8 cellular contexts compared by ENCODE assay signal in genomic region chr17:45277216-45277849, GRCh38. TPM values are rescaled to one million over a fixed set of nuclear protein-coding genes. Genes with fewer than 3 reads are reported as not detected.
DNase-seq lines count a peak whose midpoint lies in the region; ATAC-seq, FAIRE-seq and TF ChIP-seq lines count a peak whose summit lies in the region.

No MANE protein-coding gene starts in this region.

- ATAC-seq in left cardiac atrium (peak; percentile 75 to 85), GM21447 (IDR thresholded peaks at IDR 0.05; ENCODE audit: unreplicated experiment) (no peak)

- H3K36me3 Mint-ChIP-seq in T-helper 1 cell treated with Interleukin-12 subunit alpha and Interleukin-12 subunit beta and Interleukin-4 antibody, amounts not matched to agents 30 μg/mL and 1 μg/mL, for 36 hours (ENCODE audit: low read depth) = peaks cover 30% of the 10 kb centered on the region

- no peaks in the 10 kb centered on the region for H3K9me3 Mint-ChIP-seq in T-helper 1 cell treated with Interleukin-12 subunit alpha and Interleukin-12 subunit beta and Interleukin-4 antibody, amounts not matched to agents 30 μg/mL and 1 μg/mL, for 36 hours

- intact Hi-C loops in left cardiac atrium (cut with DNase I) = loop anchor here (1.0 to 5.0 kb wide), 4 partner anchors 35 to 109 kb away; no protein-coding TSS in a partner anchor

- peaks cover 11% of the 10 kb centered on the region for H3K4me1 Mint-ChIP-seq in T-helper 1 cell treated with Interleukin-12 subunit alpha and Interleukin-12 subunit beta and Interleukin-4 antibody, amounts not matched to agents 30 μg/mL and 1 μg/mL, for 36 hours (ENCODE audit: low read depth)

- no peaks in the 10 kb centered on the region for H3K27me3 Mint-ChIP-seq in T-helper 1 cell treated with Interleukin-12 subunit alpha and Interleukin-12 subunit beta and Interleukin-4 antibody, amounts not matched to agents 30 μg/mL and 1 μg/mL, for 36 hours (ENCODE audit: low read depth)

- H3K27ac Mint-ChIP-seq in T-helper 1 cell treated with Interleukin-12 subunit alpha and Interleukin-12 subunit beta and Interleukin-4 antibody, amounts not matched to agents 30 μg/mL and 1 μg/mL, for 36 hours = peak overlapping the region; percentile 79

- TF ChIP-seq POLR2A in GM12891 (IDR thresholded peaks at IDR 0.05; ENCODE audit: low read depth, low read length) = no peak

- H3K4me3 Mint-ChIP-seq in T-helper 1 cell treated with Interleukin-12 subunit alpha and Interleukin-12 subunit beta and Interleukin-4 antibody, amounts not matched to agents 30 μg/mL and 1 μg/mL, for 36 hours = no peak overlapping the region

- DNase-seq in GM12891 (ENCODE audit: insufficient read length, low spot score) (peak; percentile 67), NCI-H187 treated with DMSO at 0.1 percent for 48 hours (lab: John Stamatoyannopoulos, UW) (peak; percentile 69), amniotic epithelial cell (ENCODE audit: low read depth) (peak; percentile 85), left cardiac atrium (peak; percentile 96), putamen (ENCODE audit: low spot score) (peak; percentile 87), urothelium cell line (ENCODE audit: low spot score) (peak; percentile 81)

- FAIRE-seq in GM12891 (lab: Jason Lieb, UNC) = peak; percentile 98
- peak; percentile 62 for FAIRE-seq in urothelium cell line (lab: Jason Lieb, UNC)

TF ChIP-seq in GM12891, 5 proteins besides CTCF, POLR2A, EP300 and RAD21:
- TF ChIP-seq POLR2AphosphoS5 (IDR thresholded peaks at IDR 0.05; ENCODE audit: low read depth, low read length) (no peak), POU2F2 (IDR thresholded peaks at IDR 0.05; ENCODE audit: low read depth, low read length) (no peak), TAF1 (IDR thresholded peaks at IDR 0.05; ENCODE audit: low read depth, low read length) (no peak), PAX5 (IDR thresholded peaks at IDR 0.05; ENCODE audit: insufficient read depth, low read length, severe bottlenecking) (no peak), SPI1 (IDR thresholded peaks at IDR 0.05; ENCODE audit: low read depth, low read length) (no peak)

RNA-seq across cellular contexts. Expression of gene SPATA32, which starts 15.4 kb away (rescaled TPM):
- 0.35 TPM for polyA plus RNA-seq in GM12891 (2012; ENCODE audit: low read depth, missing spikeins)
- not detected for total RNA-seq in left cardiac atrium

RNA-seq across cellular contexts. Expression of gene MAP3K14, which starts 39.5 kb away (rescaled TPM):
- polyA plus RNA-seq in GM12891 (2012; ENCODE audit: low read depth, missing spikeins) = 12.4 TPM
- total RNA-seq in left cardiac atrium = 10 to 100 TPM; 13.4 to 13.5 TPM

RNA-seq across cellular contexts. Expression of gene FMNL1, which starts 55.6 kb away (rescaled TPM):
- 49.2 TPM for polyA plus RNA-seq in GM12891 (2012; ENCODE audit: low read depth, missing spikeins)
- 10 to 100 TPM; 16.6 to 18.6 TPM for total RNA-seq in left cardiac atrium
